ENCODE assay signal across 23 cellular contexts in the genomic region with DNA sequence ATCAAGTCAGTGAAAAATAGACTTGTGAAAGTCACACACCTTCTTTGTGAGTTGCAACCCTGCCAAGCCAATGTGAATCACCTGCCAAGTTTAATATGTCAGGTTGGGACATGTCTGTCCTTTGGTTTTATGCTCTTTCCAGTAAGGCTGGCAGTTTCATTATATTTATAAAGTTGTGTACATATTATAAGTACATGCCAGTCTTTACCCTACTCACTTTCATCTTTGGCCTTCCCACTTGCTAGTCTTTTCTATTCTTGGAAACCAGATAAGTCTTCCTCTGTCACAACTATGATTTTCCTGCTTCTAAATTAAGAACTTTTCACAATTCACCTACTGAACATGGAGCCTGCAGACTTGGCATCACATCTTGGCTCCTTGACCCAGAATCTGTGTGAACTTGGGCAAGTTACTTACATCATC.
DNase-seq lines count a peak whose midpoint lies in the region; ATAC-seq, FAIRE-seq and TF ChIP-seq lines count a peak whose summit lies in the region.
"Had no signal": no experiment of that assay in that cellular context is flagged by ENCODE, and none has a peak within 500 bp of the region (broad histone marks: within the 10 kb centered on the region; RNA-seq: fewer than 3 reads in every experiment).

No MANE protein-coding gene starts in this region.

- intact Hi-C loops in Right ventricle myocardium inferior (cut with DNase I) (no loop called here), left ventricle myocardium inferior (cut with micrococcal nuclease) (no loop called here)

- H3K9me3 ChIP-seq in right atrium auricular region (no peaks in the 10 kb centered on the region), left ventricle myocardium inferior (replicated peaks) (no peaks in the 10 kb centered on the region)
- H3K9me3 ChIP-seq: adrenal gland had no signal

- no peak for FAIRE-seq in bronchial epithelial cell (lab: Jason Lieb, UNC)

- H3K27ac ChIP-seq in right atrium auricular region: peak overlapping the region in 1 of 2 donors; percentile 11
- peak overlapping the region; percentile 35 for H3K27ac ChIP-seq in left ventricle myocardium inferior (replicated peaks)
- H3K27ac ChIP-seq: adrenal gland had no signal

- H3K27me3 ChIP-seq in right atrium auricular region (no peaks in the 10 kb centered on the region), bronchial epithelial cell (ENCODE audit: control insufficient read depth, insufficient read depth, low read length) (no peaks in the 10 kb centered on the region), left ventricle myocardium inferior (ENCODE audit: low read depth) (no peaks in the 10 kb centered on the region)
- H3K27me3 ChIP-seq: adrenal gland had no signal

- H3K36me3 Mint-ChIP-seq in WTC11: no peaks in the 10 kb centered on the region
- H3K36me3 Mint-ChIP-seq: activated naive CD4-positive, alpha-beta T cell treated with anti-CD3 and anti-CD28 coated beads, Interleukin-2, amount 10 ng/mL, durations not matched to agents 7 days and 5 days; brain; mesothelial cell of epicardium had no signal

- CTCF ChIA-PET in GM10248 (lab: Yijun Ruan, JAX): no interaction called here
- CTCF ChIA-PET in WTC11 (lab: Charles Lee): no interaction called here

- H3K36me3 ChIP-seq in right atrium auricular region (no peaks in the 10 kb centered on the region), bronchial epithelial cell (ENCODE audit: control insufficient read depth, insufficient read depth, low read length) (no peaks in the 10 kb centered on the region), left ventricle myocardium inferior (no peaks in the 10 kb centered on the region)
- H3K36me3 ChIP-seq: adrenal gland had no signal

- DNase-seq in Right ventricle myocardium inferior (ENCODE audit: missing footprints) (no peak), right atrium auricular region (ENCODE audit: low spot score) (no peak), bronchial epithelial cell (ENCODE audit: low read depth) (peak; percentile 94), left ventricle myocardium inferior (no peak), GM10248 (ENCODE audit: extremely low spot score) (no peak), WTC11 (ENCODE audit: low spot score) (no peak), SIG-M5 treated with dmso at 0.1 percent for 504 hours (lab: John Stamatoyannopoulos, UW; ENCODE audit: unreplicated experiment) (no peak)
- DNase-seq: activated CD4-positive, alpha-beta memory T cell treated with anti-CD3 and anti-CD28 coated beads, Interleukin-2, amount 10 ng/mL, durations not matched to agents 7 days and 5 days; activated naive CD4-positive, alpha-beta T cell treated with anti-CD3 and anti-CD28 coated beads, Interleukin-2, amount 10 ng/mL, durations not matched to agents 7 days and 5 days; DMS79 treated with DMSO at 0.1 percent for 48 hours; GDM1; Kasumi-1; NCI-H510A treated with DMSO at 0.1 percent for 48 hours; SHP77; stimulated activated CD4-positive, alpha-beta T cell treated with anti-CD3 and anti-CD28 coated beads, Interleukin-4, amount 100 ng/mL, for 24 hours; trophoblast cell had no signal

- no peaks in the 10 kb centered on the region for H3K27me3 Mint-ChIP-seq in WTC11 (ENCODE audit: low read depth)
- H3K27me3 Mint-ChIP-seq: activated CD4-positive, alpha-beta memory T cell treated with anti-CD3 and anti-CD28 coated beads, Interleukin-2, amount 10 ng/mL, durations not matched to agents 7 days and 5 days; activated naive CD4-positive, alpha-beta T cell treated with anti-CD3 and anti-CD28 coated beads, Interleukin-2, amount 10 ng/mL, durations not matched to agents 7 days and 5 days; activated T-helper 17 cell treated with anti-CD3 and anti-CD28 coated beads, Interleukin-2, amount 50 U/mL, for 72 hours; brain; progenitor cell of endocrine pancreas had no signal

- H3K4me1 ChIP-seq in right atrium auricular region (peaks cover 0 to 8% of the 10 kb centered on the region in 2 donors), left ventricle myocardium inferior (peaks cover 12% of the 10 kb centered on the region)
- H3K4me1 ChIP-seq: adrenal gland had no signal

- H3K4me3 Mint-ChIP-seq in WTC11: no peak overlapping the region
- H3K4me3 Mint-ChIP-seq: activated CD4-positive, alpha-beta memory T cell treated with anti-CD3 and anti-CD28 coated beads, Interleukin-2, amount 10 ng/mL, durations not matched to agents 7 days and 5 days; activated naive CD4-positive, alpha-beta T cell treated with anti-CD3 and anti-CD28 coated beads, Interleukin-2, amount 10 ng/mL, durations not matched to agents 7 days and 5 days; activated T-helper 17 cell treated with anti-CD3 and anti-CD28 coated beads, Interleukin-2, amount 50 U/mL, for 72 hours; brain; GM23338; mesothelial cell of epicardium had no signal

- H3K9me3 Mint-ChIP-seq in WTC11: peaks cover 10% of the 10 kb centered on the region
- H3K9me3 Mint-ChIP-seq: activated CD4-positive, alpha-beta memory T cell treated with anti-CD3 and anti-CD28 coated beads, Interleukin-2, amount 10 ng/mL, durations not matched to agents 7 days and 5 days; activated naive CD4-positive, alpha-beta T cell treated with anti-CD3 and anti-CD28 coated beads, Interleukin-2, amount 10 ng/mL, durations not matched to agents 7 days and 5 days; GM23338; mesothelial cell of epicardium had no signal

- H3K4me3 ChIP-seq in right atrium auricular region: no peak overlapping the region
- H3K4me3 ChIP-seq in bronchial epithelial cell (ENCODE audit: low read depth, low read length): no peak overlapping the region
- no peak overlapping the region for H3K4me3 ChIP-seq in left ventricle myocardium inferior
- H3K4me3 ChIP-seq: adrenal gland, GM23338 had no signal

- no peak overlapping the region for H3K27ac Mint-ChIP-seq in WTC11
- H3K27ac Mint-ChIP-seq: activated CD4-positive, alpha-beta memory T cell treated with anti-CD3 and anti-CD28 coated beads, Interleukin-2, amount 10 ng/mL, durations not matched to agents 7 days and 5 days; activated naive CD4-positive, alpha-beta T cell treated with anti-CD3 and anti-CD28 coated beads, Interleukin-2, amount 10 ng/mL, durations not matched to agents 7 days and 5 days; activated T-helper 17 cell treated with anti-CD3 and anti-CD28 coated beads, Interleukin-2, amount 50 U/mL, for 72 hours; brain; GM23338; mesothelial cell of epicardium; progenitor cell of endocrine pancreas had no signal

- TF ChIP-seq CTCF in right atrium auricular region (IDR thresholded peaks at IDR 0.05) (no peak), bronchial epithelial cell (IDR thresholded peaks at IDR 0.05; ENCODE audit: insufficient read depth, low read length, severe bottlenecking) (no peak), left ventricle myocardium inferior (IDR thresholded peaks at IDR 0.05; ENCODE audit: borderline replicate concordance) (no peak), GM10248 (IDR thresholded peaks at IDR 0.05; ENCODE audit: control extremely low read depth, extremely low read depth, low read depth, missing control alignments) (no peak), WTC11 (IDR thresholded peaks at IDR 0.05) (no peak)

- POLR2A ChIA-PET in GM10248 (lab: Yijun Ruan, JAX): no interaction called here
- POLR2A ChIA-PET in WTC11 (lab: Charles Lee): no interaction called here

- peaks cover 12% of the 10 kb centered on the region for H3K4me1 Mint-ChIP-seq in WTC11
- H3K4me1 Mint-ChIP-seq: activated CD4-positive, alpha-beta memory T cell treated with anti-CD3 and anti-CD28 coated beads, Interleukin-2, amount 10 ng/mL, durations not matched to agents 7 days and 5 days; activated naive CD4-positive, alpha-beta T cell treated with anti-CD3 and anti-CD28 coated beads, Interleukin-2, amount 10 ng/mL, durations not matched to agents 7 days and 5 days; activated T-helper 17 cell treated with anti-CD3 and anti-CD28 coated beads, Interleukin-2, amount 50 U/mL, for 72 hours; brain; mesothelial cell of epicardium had no signal

- ATAC-seq in Right ventricle myocardium inferior (peak; percentile 47), HG03196 (IDR thresholded peaks at IDR 0.05; ENCODE audit: unreplicated experiment) (no peak), WTC11 (no peak)
- ATAC-seq: activated T-helper 17 cell treated with anti-CD3 and anti-CD28 coated beads, Interleukin-2, amount 50 U/mL, for 72 hours; GM23338 had no signal

TF ChIP-seq in WTC11, 78 proteins besides CTCF, POLR2A, EP300 and RAD21:
- TF ChIP-seq TEAD4 (CRISPR knock-in tag; IDR thresholded peaks at IDR 0.05): no peak
- no peak for TF ChIP-seq GTF2I (CRISPR knock-in tag; conservative IDR thresholded peaks at IDR 0.05)
- TF ChIP-seq CBFB (CRISPR knock-in tag; IDR thresholded peaks at IDR 0.05; ENCODE audit: low read depth): no peak
- TF ChIP-seq EMX1 (CRISPR knock-in tag; IDR thresholded peaks at IDR 0.05): no peak
TF ChIP-seq in WTC11: peak in this region for 0.
